In genomic region chr3:48084929-48085328, GRCh38 we compare ENCODE assay signal across 14 cellular contexts.
DNase-seq lines count a peak whose midpoint lies in the region; ATAC-seq, FAIRE-seq and TF ChIP-seq lines count a peak whose summit lies in the region.
"Had no signal": no experiment of that assay in that cellular context is flagged by ENCODE, and none has a peak within 500 bp of the region (broad histone marks: within the 10 kb centered on the region; RNA-seq: fewer than 3 reads in every experiment).

No MANE protein-coding gene starts in this region.

- H3K9me3 ChIP-seq in BLaER1 (no peaks in the 10 kb centered on the region), GM23248 (ENCODE audit: low read depth) (no peaks in the 10 kb centered on the region), K562 (replicated peaks; ENCODE audit: control insufficient read depth, insufficient read depth, low read depth, low read length) (no peaks in the 10 kb centered on the region), neural progenitor cell (ENCODE audit: low read depth) (no peaks in the 10 kb centered on the region), PC-9 (ENCODE audit: insufficient read depth, low read depth) (no peaks in the 10 kb centered on the region)
- H3K9me3 ChIP-seq: BE2C, prostate gland, testis had no signal

- no peak overlapping the region for H3K27ac ChIP-seq in BLaER1
- peak overlapping the region; percentile 98 for H3K27ac ChIP-seq in GM23248
- H3K27ac ChIP-seq in K562 (ENCODE audit: extremely low read depth, low read depth, low read length), result peak overlapping the region; percentile 3; the same call in 1 of the 3 replicates
- no peak overlapping the region for H3K27ac ChIP-seq in neural progenitor cell
- H3K27ac ChIP-seq in PC-9, result no peak overlapping the region
- H3K27ac ChIP-seq: prostate gland had no signal

- TF ChIP-seq POLR2A in K562 (conservative IDR thresholded peaks at IDR 0.05), result no peak

- no peak overlapping the region for H3K4me3 ChIP-seq in BLaER1
- H3K4me3 ChIP-seq in GM23248, result no peak overlapping the region
- no peak overlapping the region for H3K4me3 ChIP-seq in K562
- no peak overlapping the region for H3K4me3 ChIP-seq in neural progenitor cell
- H3K4me3 ChIP-seq in PC-9, result no peak overlapping the region
- H3K4me3 ChIP-seq: prostate gland, testis had no signal

- no peak overlapping the region for H2AFZ ChIP-seq in GM23248
- H2AFZ ChIP-seq in K562 (ENCODE audit: low read depth, low read length), result no peak overlapping the region
- H2AFZ ChIP-seq in neural progenitor cell (replicated peaks), result no peak overlapping the region
- H2AFZ ChIP-seq in PC-9, result no peak overlapping the region

- DNase-seq in GM23248 (peak; percentile 17), K562 (ENCODE audit: extremely low read depth in 1 of 4, low spot score in 3 of 4) (no peak), neural progenitor cell (ENCODE audit: low spot score) (no peak), PC-9 (no peak), NCI-H82 treated with DMSO at 0.1 percent for 48 hours (lab: John Stamatoyannopoulos, UW; ENCODE audit: unreplicated experiment) (no peak), glomerular visceral epithelial cell (ENCODE audit: extremely low spot score) (no peak)
- DNase-seq: BE2C, H7, NCI-H226, testis had no signal

- H3K36me3 ChIP-seq in BLaER1 (peaks cover 24% of the 10 kb centered on the region), GM23248 (ENCODE audit: low read depth) (peaks cover 11% of the 10 kb centered on the region; the same call in 1 of the 2 replicates), K562 (ENCODE audit: control insufficient read depth, insufficient read depth, low read length) (peaks cover 32% of the 10 kb centered on the region; the same call in 2 of the 3 replicates), neural progenitor cell (no peaks in the 10 kb centered on the region), PC-9 (ENCODE audit: low read depth) (no peaks in the 10 kb centered on the region)
- H3K36me3 ChIP-seq: BE2C, prostate gland had no signal

- TF ChIP-seq EP300 in K562 (IDR thresholded peaks at IDR 0.05; ENCODE audit: low read length), result no peak

- peaks cover 85% of the 10 kb centered on the region for H3K79me2 ChIP-seq in GM23248 (ENCODE audit: insufficient read depth)
- H3K79me2 ChIP-seq in K562 (ENCODE audit: control insufficient read depth, insufficient read depth, low read length), result peaks cover 81% of the 10 kb centered on the region
- H3K79me2 ChIP-seq in neural progenitor cell (ENCODE audit: low read depth), result peaks cover 88% of the 10 kb centered on the region
- H3K79me2 ChIP-seq in PC-9 (ENCODE audit: low read depth), result peaks cover 75% of the 10 kb centered on the region

- CTCF ChIA-PET in K562 (lab: Yijun Ruan, JAX; ENCODE audit: low intra/inter-chr PET ratio), result no interaction called here
- CTCF ChIA-PET in PC-9 (lab: Charles Lee), result interaction anchor here (0.6 kb wide), 1 partner anchor 34 kb away, joined by 6 read pairs; no protein-coding TSS in a partner anchor

- H3K27me3 ChIP-seq in BLaER1 (no peaks in the 10 kb centered on the region), GM23248 (replicated peaks; ENCODE audit: insufficient read depth) (no peaks in the 10 kb centered on the region), K562 (ENCODE audit: control insufficient read depth in 2 of 2, insufficient read depth in 2 of 2, low read length in 2 of 2) (no peaks in the 10 kb centered on the region), neural progenitor cell (no peaks in the 10 kb centered on the region), PC-9 (ENCODE audit: insufficient read depth, low read depth) (no peaks in the 10 kb centered on the region)
- H3K27me3 ChIP-seq: BE2C, testis had no signal

- TF ChIP-seq RAD21 in K562 (CRISPR knock-in tag; conservative IDR thresholded peaks at IDR 0.05 in 1 of 2, IDR thresholded peaks at IDR 0.05 in 1 of 2), result no peak

- H3K4me2 ChIP-seq in BLaER1 (0 out of 2 replicates have a peak overlapping the region, but pooled peaks have one; percentile 5), GM23248 (ENCODE audit: unreplicated experiment) (peak overlapping the region; percentile 14), K562 (ENCODE audit: insufficient read depth, low read length) (no peak overlapping the region), neural progenitor cell (no peak overlapping the region), PC-9 (no peak overlapping the region)

- no peaks in the 10 kb centered on the region for H3K9me2 ChIP-seq in GM23248 (ENCODE audit: insufficient read depth)
- no peaks in the 10 kb centered on the region for H3K9me2 ChIP-seq in PC-9 (ENCODE audit: insufficient read depth)

- no peak overlapping the region for H3K4me3 Mint-ChIP-seq in neural progenitor cell

- H3F3A ChIP-seq in GM23248 (ENCODE audit: insufficient read depth) (peaks cover 31% of the 10 kb centered on the region), neural progenitor cell (ENCODE audit: low read depth) (peaks cover 36% of the 10 kb centered on the region), PC-9 (ENCODE audit: insufficient read depth, low read depth) (peaks cover 22% of the 10 kb centered on the region)

- POLR2A ChIA-PET in K562 (lab: Yijun Ruan, JAX) (interaction anchor here (1.4 kb wide), 1 partner anchor 14 kb away, joined by 3 read pairs; no protein-coding TSS in a partner anchor), PC-9 (lab: Charles Lee; ENCODE audit: unreplicated experiment) (interaction anchor here (0.9 kb wide), 1 partner anchor 301 kb away, joined by 3 read pairs; no protein-coding TSS in a partner anchor)

- peaks cover 24% of the 10 kb centered on the region for H3K4me1 Mint-ChIP-seq in neural progenitor cell

- peaks cover 9% of the 10 kb centered on the region for H3K36me3 Mint-ChIP-seq in neural progenitor cell

- H3K9ac ChIP-seq in BLaER1 (no peak overlapping the region), GM23248 (peak overlapping the region; percentile 24), K562 (ENCODE audit: insufficient read depth in 1 of 2, low read depth in 2 of 2, low read length in 2 of 2) (no peak overlapping the region), neural progenitor cell (no peak overlapping the region)

- no peaks in the 10 kb centered on the region for H3K9me1 ChIP-seq in K562 (ENCODE audit: control insufficient read depth, insufficient read depth, low read length)

- H3K4me1 ChIP-seq in BLaER1 (peaks cover 38% of the 10 kb centered on the region), GM23248 (ENCODE audit: insufficient read depth) (peaks cover 47% of the 10 kb centered on the region), K562 (replicated peaks in 1 of 2; ENCODE audit: control insufficient read depth in 2 of 2, insufficient read depth in 2 of 2, low read length in 2 of 2) (peaks cover 18 to 20% of the 10 kb centered on the region in 2 experiments), neural progenitor cell (peaks cover 5% of the 10 kb centered on the region), PC-9 (replicated peaks; ENCODE audit: insufficient read depth) (peaks cover 19% of the 10 kb centered on the region)
- H3K4me1 ChIP-seq: BE2C had no signal

- in situ Hi-C loops in GM23248 (cut with MboI), result no loop called here
- in situ Hi-C loops in K562 (cut with MboI), result no loop called here

- H3K27ac Mint-ChIP-seq in neural progenitor cell, result peak overlapping the region; percentile 35

- no peak for FAIRE-seq in K562 (lab: Jason Lieb, UNC)
- FAIRE-seq: RCC 7860 had no signal

- intact Hi-C loops in K562 (cut with micrococcal nuclease), result loop anchor here (5.0 kb wide), 3 partner anchors 68 to 93 kb away; partner anchors contain the start of gene MAP4
- intact Hi-C loops in PC-9 (cut with micrococcal nuclease; ENCODE audit: unreplicated experiment), result loop anchor here (5.0 kb wide), 4 partner anchors 53 to 93 kb away; partner anchors contain the start of gene MAP4

- no peaks in the 10 kb centered on the region for H3K9me3 Mint-ChIP-seq in neural progenitor cell

- ATAC-seq in K562 (no peak), HG02973 (IDR thresholded peaks at IDR 0.05; ENCODE audit: unreplicated experiment) (no peak)

- H4K20me1 ChIP-seq in BLaER1 (peaks cover 79% of the 10 kb centered on the region), GM23248 (ENCODE audit: insufficient read depth) (peaks cover 28% of the 10 kb centered on the region), K562 (replicated peaks; ENCODE audit: control insufficient read depth, insufficient read depth, low read length) (0 out of 2 replicates have a peak, but pooled peaks cover 6% of the 10 kb centered on the region), neural progenitor cell (ENCODE audit: low read depth) (peaks cover 23% of the 10 kb centered on the region), PC-9 (ENCODE audit: insufficient read depth) (peaks cover 15% of the 10 kb centered on the region; the same call in 1 of the 2 replicates)

- BruUV-seq in K562 (replicated peaks; lab: Mats Ljungman, UMichigan), result no TSS peak
- no TSS peak for BruUV-seq in PC-9 (replicated peaks; lab: Mats Ljungman, UMichigan)

- 40 to 42% methylated on average over 1 of the region's 1 CpG for WGBS in GM23248 (ENCODE audit: low coverage in 1 of 2, low lambda C conversion rate in 2 of 2, missing lambda C conversion rate in 2 of 2), 2 experiments
- 47% methylated on average over 1 of the region's 1 CpG for WGBS in K562 (ENCODE audit: insufficient coverage, low coverage, missing lambda C conversion rate)

- no peak for TF ChIP-seq CTCF in K562 (IDR thresholded peaks at IDR 0.05 in 2 of 3, conservative IDR thresholded peaks at IDR 0.05 in 1 of 3; ENCODE audit: insufficient read depth in 2 of 3, low read depth in 1 of 3, low read length in 3 of 3)
- no peak for TF ChIP-seq CTCF in neural progenitor cell (IDR thresholded peaks at IDR 0.05)
- no peak for TF ChIP-seq CTCF in PC-9 (conservative IDR thresholded peaks at IDR 0.05)

- H3K27me3 Mint-ChIP-seq in neural progenitor cell (ENCODE audit: insufficient read depth, low read depth), result peaks cover 4% of the 10 kb centered on the region

TF ChIP-seq in K562, 482 proteins besides CTCF, POLR2A, EP300 and RAD21 (continues in another document):
- TF ChIP-seq MAFF (IDR thresholded peaks at IDR 0.05; ENCODE audit: low read length) (no peak), CBFB (CRISPR knock-in tag; IDR thresholded peaks at IDR 0.05) (no peak), ZFP1 (CRISPR knock-in tag; IDR thresholded peaks at IDR 0.05) (no peak), HOMEZ (CRISPR knock-in tag; IDR thresholded peaks at IDR 0.05) (no peak)

Comparison
In these comparisons a context has a peak if more than half of its experiments do, and no peak if none do; other contexts are left out.
1. H3K27ac ChIP-seq: peak in GM23248 (single experiment) and K562 (single experiment); none in BLaER1 (single experiment), neural progenitor cell (single experiment) and PC-9 (single experiment).
2. H3K4me2 ChIP-seq: peak in BLaER1 (single experiment) and GM23248 (single experiment); none in K562 (single experiment), neural progenitor cell (single experiment) and PC-9 (single experiment).